ENCODE assay signal across 27 cellular contexts in genomic region chr10:71036279-71036535, GRCh38.
"Had no signal": no experiment of that assay in that cellular context is flagged by ENCODE, and none has a peak within 500 bp of the region (broad histone marks: within the 10 kb centered on the region; RNA-seq: fewer than 3 reads in every experiment).

No MANE protein-coding gene starts in this region.

- H3K9me3 ChIP-seq: esophagus squamous epithelium, heart right ventricle, mucosa of descending colon, prostate gland, sigmoid colon, stomach, testis, tibial artery, upper lobe of left lung had no signal

- H3K27me3 ChIP-seq: heart right ventricle, neural progenitor cell, sigmoid colon, testis, upper lobe of left lung had no signal

- H3K4me2 ChIP-seq: neural progenitor cell had no signal

- DNase-seq: cortex of kidney; effector memory CD8-positive, alpha-beta T cell; erythroblast; esophagus squamous epithelium; foreskin melanocyte; glutamatergic neuron; heart right ventricle; hippocampal formation; immature natural killer cell; islet precursor cell; kidney glomerular epithelial cell; left colon; mucosa of descending colon; naive B cell; right cardiac atrium; stimulated activated CD4-positive, alpha-beta T cell treated with anti-CD3 and anti-CD28 coated beads, Interleukin-2, amount 100 ng/mL, for 24 hours; stimulated activated CD4-positive, alpha-beta T cell treated with anti-CD3 and anti-CD28 coated beads, Interleukin-4, amount 100 ng/mL, for 24 hours; stimulated activated naive CD4-positive, alpha-beta T cell treated with Interleukin-2 at 50 U/mL for 16 hours; stomach; testis; upper lobe of left lung had no signal

- H3K36me3 ChIP-seq: esophagus squamous epithelium, heart right ventricle, neural progenitor cell, prostate gland, sigmoid colon, stomach, tibial artery, upper lobe of left lung had no signal

- H3K27ac ChIP-seq: esophagus squamous epithelium, heart right ventricle, neural progenitor cell, parathyroid adenoma, prostate gland, sigmoid colon, stomach, testis, tibial artery, upper lobe of left lung had no signal

- H3K9ac ChIP-seq: neural progenitor cell, parathyroid adenoma had no signal

- H3K4me1 ChIP-seq: esophagus squamous epithelium, parathyroid adenoma, prostate gland, stomach, tibial artery, upper lobe of left lung had no signal

- H3K4me3 ChIP-seq: esophagus squamous epithelium, heart right ventricle, lung, mucosa of descending colon, neural progenitor cell, prostate gland, sigmoid colon, stomach, testis, tibial artery, upper lobe of left lung had no signal

- H2AFZ ChIP-seq: neural progenitor cell, parathyroid adenoma had no signal
